12 cellular contexts compared by ENCODE assay signal in the genomic region with DNA sequence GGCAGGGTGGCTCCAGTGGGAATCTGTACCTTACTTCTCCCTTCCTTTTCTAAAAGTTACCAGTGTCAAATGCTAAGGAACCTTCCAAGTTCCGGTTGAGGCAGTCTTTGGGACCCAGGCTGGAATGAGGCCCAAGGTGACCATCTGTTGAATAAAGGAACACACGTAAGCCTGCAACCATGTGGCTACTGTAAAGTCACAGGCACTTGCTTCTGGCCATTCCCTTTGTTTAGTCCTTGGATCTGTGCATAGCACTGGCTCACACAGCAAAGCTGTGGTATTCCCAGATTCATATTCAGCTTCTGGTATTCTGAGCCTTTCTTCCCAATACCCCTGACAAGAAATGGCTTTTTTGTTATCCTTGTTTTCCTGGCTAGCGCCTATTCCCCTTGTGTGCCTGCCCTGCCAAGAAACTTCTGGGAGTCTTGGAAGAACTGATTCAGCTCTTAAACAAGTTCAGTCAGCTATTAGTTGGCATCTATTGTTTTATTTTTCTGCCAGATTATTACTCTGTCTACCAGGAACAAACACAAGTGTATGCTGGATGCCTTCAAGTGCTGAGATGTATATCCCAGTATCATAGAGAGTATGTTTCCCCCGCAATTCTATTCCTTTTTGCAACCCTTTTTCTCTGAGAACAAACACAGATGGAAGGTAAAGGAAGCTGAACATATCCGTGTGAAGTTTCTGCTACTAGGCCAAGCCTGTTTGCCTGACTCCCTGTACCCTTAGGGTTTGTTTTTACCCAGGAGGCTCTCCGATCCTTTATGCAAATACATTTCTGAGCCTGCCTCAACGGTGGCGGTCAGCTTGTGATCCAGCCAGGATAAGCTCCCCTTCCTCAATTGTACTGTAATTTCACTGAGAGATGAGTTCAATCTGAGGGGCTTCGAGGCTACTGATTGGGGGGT. TPM values are rescaled to one million over a fixed set of nuclear protein-coding genes. Genes with fewer than 3 reads are reported as not detected.
DNase-seq lines count a peak whose midpoint lies in the region; TF ChIP-seq lines count a peak whose summit lies in the region.
"Had no signal": no experiment of that assay in that cellular context is flagged by ENCODE, and none has a peak within 500 bp of the region (broad histone marks: within the 10 kb centered on the region; RNA-seq: fewer than 3 reads in every experiment).

No MANE protein-coding gene starts in this region.

- H3K9me3 ChIP-seq in HUES6 (ENCODE audit: control insufficient read depth, insufficient read depth, low read depth, low read length) (no peaks in the 10 kb centered on the region), mammary epithelial cell (replicated peaks; ENCODE audit: insufficient read depth, low read length) (peaks cover 16% of the 10 kb centered on the region)

- H3K4me2 ChIP-seq in mammary epithelial cell (ENCODE audit: insufficient read depth, low read depth, low read length): no peak overlapping the region
- H3K4me2 ChIP-seq: PC-9 had no signal

- peak overlapping the region; percentile 13 for H3K9ac ChIP-seq in HUES6 (ENCODE audit: low read length)
- H3K9ac ChIP-seq in mammary epithelial cell (ENCODE audit: insufficient read depth, low read length): no peak overlapping the region

- DNase-seq in mammary epithelial cell: peak; percentile 40
- peak; percentile 15 for DNase-seq in stromal cell of bone marrow (ENCODE audit: low read depth)
- DNase-seq in DMS53 (lab: John Stamatoyannopoulos, UW): no peak
- DNase-seq in SIG-M5 (lab: John Stamatoyannopoulos, UW): no peak
- no peak for DNase-seq in GDM1 (lab: John Stamatoyannopoulos, UW)
- DNase-seq: NCI-H2227 treated with DMSO at 0.1 percent for 48 hours, PC-9, T-helper 17 cell had no signal

- intact Hi-C loops in mammary epithelial cell (cut with micrococcal nuclease): no loop called here

- H4K20me1 ChIP-seq in mammary epithelial cell (ENCODE audit: insufficient read depth, low read length): no peaks in the 10 kb centered on the region

- in situ Hi-C loops in mammary epithelial cell (cut with MboI; ENCODE audit: low sequenced_read_pairs in 2 of 2): no loop called here

- no peaks in the 10 kb centered on the region for H3K79me2 ChIP-seq in mammary epithelial cell (ENCODE audit: insufficient read depth, low read length)

- H3K36me3 ChIP-seq in HUES6 (ENCODE audit: control insufficient read depth, insufficient read depth, low read length) (no peaks in the 10 kb centered on the region), mammary epithelial cell (ENCODE audit: insufficient read depth, low read length) (no peaks in the 10 kb centered on the region)

- H3K4me1 ChIP-seq in HUES6 (ENCODE audit: control insufficient read depth, insufficient read depth, low read length) (peaks cover 20% of the 10 kb centered on the region), mammary epithelial cell (ENCODE audit: insufficient read depth, low read length) (no peaks in the 10 kb centered on the region)

- 26% methylated on average over 9 of the region's 9 CpGs for WGBS in mammary epithelial cell (ENCODE audit: low coverage, missing lambda C conversion rate)

- TF ChIP-seq CTCF in mammary epithelial cell (conservative IDR thresholded peaks at IDR 0.05 in 1 of 2, IDR thresholded peaks at IDR 0.05 in 1 of 2; ENCODE audit: extremely low read depth in 1 of 2, insufficient read depth in 1 of 2, low read depth in 1 of 2, low read length in 2 of 2): no peak

- H2AFZ ChIP-seq in mammary epithelial cell (ENCODE audit: low read depth, low read length): no peak overlapping the region
- H2AFZ ChIP-seq: PC-9 had no signal

- no peak overlapping the region for H3K4me3 ChIP-seq in HUES6 (ENCODE audit: low read depth, low read length)
- no peak overlapping the region for H3K4me3 ChIP-seq in mammary epithelial cell (replicated peaks in 1 of 3; ENCODE audit: insufficient read depth in 1 of 3, low read depth in 2 of 3, low read length in 3 of 3)
- H3K4me3 ChIP-seq: PC-9 had no signal

- dilution Hi-C loops in mammary epithelial cell (cut with HindIII; ENCODE audit: low sequenced_read_pairs): no loop called here

- no peak overlapping the region for H3K27ac ChIP-seq in HUES6 (ENCODE audit: low read depth, low read length)
- no peak overlapping the region for H3K27ac ChIP-seq in mammary epithelial cell (ENCODE audit: insufficient read depth, low read depth, low read length)
- H3K27ac ChIP-seq in layer of hippocampus (ENCODE audit: low read depth, low read length): peak overlapping the region; percentile 2
- H3K27ac ChIP-seq: PC-9 had no signal

- no peaks in the 10 kb centered on the region for H3K27me3 ChIP-seq in HUES6 (ENCODE audit: control insufficient read depth, insufficient read depth, low read length)
- no peaks in the 10 kb centered on the region for H3K27me3 ChIP-seq in mammary epithelial cell (ENCODE audit: insufficient read depth, low read length)
- no peaks in the 10 kb centered on the region for H3K27me3 ChIP-seq in layer of hippocampus (ENCODE audit: control insufficient read depth, insufficient read depth, low read length)

- CTCF ChIA-PET in mammary epithelial cell (lab: Charles Lee; ENCODE audit: low non-redundant PET): no interaction called here

- BruUV-seq in mammary epithelial cell (replicated peaks; lab: Mats Ljungman, UMichigan): TSS peak; percentile 100

RNA-seq across cellular contexts. Expression of gene TMEM238L, which starts 13.2 kb away (rescaled TPM):
- not detected for total RNA-seq in mammary epithelial cell
- not detected for polyA plus RNA-seq in mammary epithelial cell
- polyA minus RNA-seq in mammary epithelial cell: not detected
- total RNA-seq: endothelial cell of umbilical vein, PC-9, T-helper 17 cell had no signal
- polyA plus RNA-seq: CD14-positive monocyte, endothelial cell of umbilical vein had no signal

RNA-seq across cellular contexts. Expression of gene PIRT, which starts 47.1 kb away (rescaled TPM):
- total RNA-seq in mammary epithelial cell: not detected
- not detected for polyA plus RNA-seq in mammary epithelial cell
- not detected for polyA minus RNA-seq in mammary epithelial cell
- total RNA-seq: endothelial cell of umbilical vein, PC-9, T-helper 17 cell had no signal
- polyA plus RNA-seq: CD14-positive monocyte, endothelial cell of umbilical vein had no signal

Comparison
In these comparisons a context has a peak if more than half of its experiments do, and no peak if none do; other contexts are left out.
1. DNase-seq: peak in mammary epithelial cell (single experiment) and stromal cell of bone marrow (single experiment); none in DMS53 (single experiment), SIG-M5 (single experiment) and GDM1 (single experiment).